In the genomic region with DNA sequence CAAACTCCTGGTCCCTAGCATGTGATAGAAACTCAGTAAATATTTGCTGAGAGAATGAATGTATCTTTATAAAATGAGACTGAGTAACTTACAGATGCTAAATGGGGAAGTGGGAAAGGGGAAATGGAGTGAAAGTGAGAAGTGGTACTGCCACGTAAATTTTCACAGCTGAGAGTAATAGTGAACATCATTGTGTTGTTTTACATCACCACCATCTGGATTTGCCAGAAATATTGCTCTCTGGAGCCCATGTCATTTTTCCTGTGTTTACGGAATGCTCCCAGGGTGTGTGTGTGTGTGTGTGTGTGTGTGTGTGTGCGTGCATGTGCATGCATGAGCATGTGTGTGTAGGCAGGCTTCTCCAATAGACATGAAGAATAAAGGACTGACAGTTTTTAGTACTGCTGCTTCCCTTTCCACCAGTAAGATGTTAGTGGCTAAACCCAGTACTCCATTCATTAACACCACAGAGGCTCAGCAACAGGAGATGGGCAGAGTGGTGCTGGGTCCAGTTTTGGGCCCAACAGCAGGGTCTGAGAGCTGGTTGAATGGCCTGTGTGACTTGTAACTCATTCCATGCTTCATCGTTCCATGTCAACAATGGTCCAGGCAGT, we compare ENCODE assay signal across 9 cellular contexts. TPM values are rescaled to one million over a fixed set of nuclear protein-coding genes. Genes with fewer than 3 reads are reported as not detected.
A peak's percentile ranks its signal among the peaks of the same experiment; 100 is the strongest.
DNase-seq lines count a peak whose midpoint lies in the region; ATAC-seq and TF ChIP-seq lines count a peak whose summit lies in the region.
"Had no signal": no experiment of that assay in that cellular context is flagged by ENCODE, and none has a peak within 500 bp of the region (broad histone marks: within the 10 kb centered on the region; RNA-seq: fewer than 3 reads in every experiment).

No MANE protein-coding gene starts in this region.

- no peaks in the 10 kb centered on the region for H3K9me3 Mint-ChIP-seq in activated CD8-positive, alpha-beta T cell treated with anti-CD3 and anti-CD28 coated beads for 36 hours
- no peaks in the 10 kb centered on the region for H3K9me3 Mint-ChIP-seq in activated naive CD8-positive, alpha-beta T cell treated with anti-CD3 and anti-CD28 coated beads for 36 hours

- intact Hi-C loops in sciatic nerve (cut with DNase I) = no loop called here
- intact Hi-C loops in activated CD8-positive, alpha-beta T cell treated with anti-CD3 and anti-CD28 coated beads for 36 hours (cut with micrococcal nuclease) = no loop called here

- CTCF ChIA-PET in activated CD8-positive, alpha-beta T cell treated with anti-CD3 and anti-CD28 coated beads for 36 hours (lab: Charles Lee) = no interaction called here

- ATAC-seq in GM19043 (IDR thresholded peaks at IDR 0.05; ENCODE audit: low read depth, unreplicated experiment) (peak; percentile 85), HG02840 (IDR thresholded peaks at IDR 0.05; ENCODE audit: low FRiP score, unreplicated experiment) (peak; percentile 82), sciatic nerve (peak; percentile 72), foreskin keratinocyte (no peak)
- no peak for ATAC-seq in activated CD8-positive, alpha-beta T cell treated with anti-CD3 and anti-CD28 coated beads for 36 hours

- no peak overlapping the region for H3K4me3 Mint-ChIP-seq in activated CD8-positive, alpha-beta T cell treated with anti-CD3 and anti-CD28 coated beads for 36 hours
- no peak overlapping the region for H3K4me3 Mint-ChIP-seq in activated naive CD8-positive, alpha-beta T cell treated with anti-CD3 and anti-CD28 coated beads for 36 hours

- H3K36me3 Mint-ChIP-seq in activated CD8-positive, alpha-beta T cell treated with anti-CD3 and anti-CD28 coated beads for 36 hours (ENCODE audit: low read depth) = no peaks in the 10 kb centered on the region
- peaks cover 4% of the 10 kb centered on the region for H3K36me3 Mint-ChIP-seq in activated naive CD8-positive, alpha-beta T cell treated with anti-CD3 and anti-CD28 coated beads for 36 hours

- H3K4me1 ChIP-seq in foreskin keratinocyte = no peaks in the 10 kb centered on the region

- no peak for TF ChIP-seq CTCF in activated CD8-positive, alpha-beta T cell treated with anti-CD3 and anti-CD28 coated beads for 36 hours (IDR thresholded peaks at IDR 0.05)
- no peak for TF ChIP-seq CTCF in foreskin keratinocyte (conservative IDR thresholded peaks at IDR 0.05)

- peaks cover 8% of the 10 kb centered on the region for H3K27me3 Mint-ChIP-seq in activated CD8-positive, alpha-beta T cell treated with anti-CD3 and anti-CD28 coated beads for 36 hours
- H3K27me3 Mint-ChIP-seq in activated naive CD8-positive, alpha-beta T cell treated with anti-CD3 and anti-CD28 coated beads for 36 hours = peaks cover 3% of the 10 kb centered on the region

- peaks cover 9% of the 10 kb centered on the region for H3K4me1 Mint-ChIP-seq in activated CD8-positive, alpha-beta T cell treated with anti-CD3 and anti-CD28 coated beads for 36 hours (ENCODE audit: low read depth)
- H3K4me1 Mint-ChIP-seq in activated naive CD8-positive, alpha-beta T cell treated with anti-CD3 and anti-CD28 coated beads for 36 hours = peaks cover 13% of the 10 kb centered on the region

- DNase-seq in MV-4-11 (lab: John Stamatoyannopoulos, UW) = peak; percentile 94
- no peak for DNase-seq in sciatic nerve (ENCODE audit: low spot score)
- no peak for DNase-seq in activated CD8-positive, alpha-beta T cell treated with anti-CD3 and anti-CD28 coated beads for 36 hours
- no peak for DNase-seq in dedifferentiated amniotic fluid mesenchymal stem cell (ENCODE audit: extremely low spot score)
- DNase-seq in activated naive CD8-positive, alpha-beta T cell treated with anti-CD3 and anti-CD28 coated beads for 36 hours = no peak
- DNase-seq in foreskin keratinocyte = no peak
- DNase-seq: activated CD8-positive, alpha-beta memory T cell treated with anti-CD3 and anti-CD28 coated beads, Interleukin-2, amount 50 U/mL, for 48 hours had no signal

- H3K27ac ChIP-seq in foreskin keratinocyte = no peak overlapping the region

- H3K27me3 ChIP-seq in foreskin keratinocyte = no peaks in the 10 kb centered on the region

- POLR2A ChIA-PET in activated CD8-positive, alpha-beta T cell treated with anti-CD3 and anti-CD28 coated beads for 36 hours (lab: Charles Lee) = no interaction called here

- H3K27ac Mint-ChIP-seq in activated CD8-positive, alpha-beta T cell treated with anti-CD3 and anti-CD28 coated beads for 36 hours = no peak overlapping the region
- no peak overlapping the region for H3K27ac Mint-ChIP-seq in activated naive CD8-positive, alpha-beta T cell treated with anti-CD3 and anti-CD28 coated beads for 36 hours

RNA-seq across cellular contexts. Expression of a gene that starts 57.3 kb away (rescaled TPM):
- total RNA-seq in sciatic nerve = 20.5 TPM
- total RNA-seq in activated CD8-positive, alpha-beta T cell treated with anti-CD3 and anti-CD28 coated beads for 36 hours = 10 to 100 TPM; 18.0 to 19.4 TPM
- 10 to 100 TPM; 10.2 to 10.9 TPM for total RNA-seq in activated naive CD8-positive, alpha-beta T cell treated with anti-CD3 and anti-CD28 coated beads for 36 hours
- total RNA-seq in foreskin keratinocyte = 11.9 and 13.4 TPM in 2 replicates
- 4.0 and 5.8 TPM in 2 replicates for polyA plus RNA-seq in foreskin keratinocyte

Comparison
In these comparisons a context has a peak if more than half of its experiments do, and no peak if none do; other contexts are left out.
1. ATAC-seq: peak in GM19043 (single experiment), HG02840 (single experiment) and sciatic nerve (single experiment); none in activated CD8-positive, alpha-beta T cell treated with anti-CD3 and anti-CD28 coated beads for 36 hours (single experiment) and foreskin keratinocyte (single experiment).